Comparison of ENCODE assay signal across 1 cellular context in the genomic region with DNA sequence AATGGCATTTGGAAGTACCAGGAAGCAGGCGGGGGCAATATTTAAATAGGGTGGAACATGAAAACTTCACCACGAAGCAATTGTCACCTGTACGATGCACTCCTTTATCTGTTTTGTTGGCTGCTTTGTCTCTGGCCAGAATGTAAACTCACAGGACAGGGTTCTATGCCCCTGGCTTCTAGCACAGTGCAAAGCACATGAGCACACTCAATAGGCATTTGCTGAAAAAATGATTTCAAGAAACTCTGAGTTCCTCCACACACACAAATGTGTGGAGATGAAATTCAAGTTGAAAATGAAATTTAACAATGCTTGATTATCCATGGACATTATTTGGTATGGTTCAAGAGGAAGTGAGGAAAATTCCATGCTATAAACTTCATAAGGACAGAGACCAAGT.
TF ChIP-seq lines count a peak whose summit lies in the region.

No MANE protein-coding gene starts in this region.

TF ChIP-seq in IMR-90, 13 proteins besides CTCF, POLR2A, EP300 and RAD21:
- TF ChIP-seq RFX5 (IDR thresholded peaks at IDR 0.05; ENCODE audit: low read depth, low read length), result no peak
- no peak for TF ChIP-seq MXI1 (IDR thresholded peaks at IDR 0.05; ENCODE audit: borderline replicate concordance, low read depth, low read length)
- TF ChIP-seq SMC3 (IDR thresholded peaks at IDR 0.05; ENCODE audit: low read depth, low read length), result no peak
- TF ChIP-seq CHD1 (IDR thresholded peaks at IDR 0.05; ENCODE audit: low read depth, low read length), result no peak
- no peak for TF ChIP-seq ELK1 (IDR thresholded peaks at IDR 0.05; ENCODE audit: borderline replicate concordance, low read depth, low read length)
- no peak for TF ChIP-seq BHLHE40 (IDR thresholded peaks at IDR 0.05; ENCODE audit: low read depth, low read length)
- no peak for TF ChIP-seq MAZ (IDR thresholded peaks at IDR 0.05; ENCODE audit: borderline replicate concordance, low read depth, low read length)
- TF ChIP-seq FOS (IDR thresholded peaks at IDR 0.05; ENCODE audit: low read depth, low read length), result no peak
- TF ChIP-seq NFE2L2 (IDR thresholded peaks at IDR 0.05; ENCODE audit: low read depth, low read length), result no peak
